In genomic region chr9:96856363-96857286, GRCh38 we compare ENCODE assay signal across 8 cellular contexts.
DNase-seq lines count a peak whose midpoint lies in the region; ATAC-seq, FAIRE-seq and TF ChIP-seq lines count a peak whose summit lies in the region.

No MANE protein-coding gene starts in this region.

- no peak overlapping the region for H3K4me3 ChIP-seq in DND-41 (ENCODE audit: low read depth in 1 of 2, low read length in 2 of 2)
- H3K4me3 ChIP-seq in astrocyte of the cerebellum (ENCODE audit: low read depth, low read length): no peak overlapping the region

- peaks cover 21% of the 10 kb centered on the region for H3K79me2 ChIP-seq in DND-41 (ENCODE audit: insufficient read depth, low read length)

- H3K9me3 ChIP-seq in DND-41 (ENCODE audit: insufficient read depth, low read length, severe bottlenecking): no peaks in the 10 kb centered on the region

- H2AFZ ChIP-seq in DND-41 (ENCODE audit: low read depth, low read length): no peak overlapping the region

- H3K4me2 ChIP-seq in DND-41 (ENCODE audit: insufficient read depth, low read length): no peak overlapping the region

- FAIRE-seq in H54 (lab: Jason Lieb, UNC): peak; percentile 82

- H3K36me3 ChIP-seq in DND-41 (ENCODE audit: insufficient read depth, low read length): 0 out of 2 replicates have a peak, but pooled peaks cover 5% of the 10 kb centered on the region

- no peak for TF ChIP-seq POLR2A in H54 (IDR thresholded peaks at IDR 0.05; ENCODE audit: low read depth, low read length)

- 0 out of 2 replicates have a peak, but pooled peaks cover 5% of the 10 kb centered on the region for H4K20me1 ChIP-seq in DND-41 (ENCODE audit: insufficient read depth, low read length)

- DNase-seq in DND-41 (peak; percentile 66), H54 (ENCODE audit: insufficient read length, low spot score) (no peak), NCI-H1092 treated with DMSO at 0.1 percent for 48 hours (lab: John Stamatoyannopoulos, UW) (peak; percentile 47), T-helper 1 cell (peak; percentile 38 to 68 (median 58)), astrocyte of the cerebellum (ENCODE audit: low read depth) (peak; percentile 55), hypothalamus (lab: John Stamatoyannopoulos, UW) (peak in 36 of 51 donors; percentile 7 to 79 (median 44))
- DNase-seq in stimulated activated CD4-positive, alpha-beta T cell treated with anti-CD3 and anti-CD28 coated beads, Interleukin-12 subunit alpha, Interleukin-12 subunit beta, amount 100 ng/mL, for 24 hours (ENCODE audit: low read depth in 2 of 2): peak; percentile 33 to 56

- H3K4me1 ChIP-seq in DND-41 (ENCODE audit: insufficient read depth, low read length): peaks cover 30% of the 10 kb centered on the region

- in situ Hi-C loops in astrocyte of the cerebellum (cut with HindIII; ENCODE audit: low sequenced_read_pairs): no loop called here

- no peaks in the 10 kb centered on the region for H3K27me3 ChIP-seq in DND-41 (ENCODE audit: insufficient read depth, low read length, poor library complexity)

- TF ChIP-seq CTCF in DND-41 (IDR thresholded peaks at IDR 0.05; ENCODE audit: borderline replicate concordance, extremely low read depth, low read length, poor library complexity, severe bottlenecking): peak; percentile 88
- peak; percentile 93 for TF ChIP-seq CTCF in astrocyte of the cerebellum (IDR thresholded peaks at IDR 0.05; ENCODE audit: low read depth, low read length, missing control alignments)

- no peak overlapping the region for H3K9ac ChIP-seq in DND-41 (ENCODE audit: low read depth, low read length)

- ATAC-seq in DND-41 (ENCODE audit: insufficient read depth, low read depth) (peak; percentile 75), GM19452 (IDR thresholded peaks at IDR 0.05; ENCODE audit: unreplicated experiment) (no peak)

- no peak overlapping the region for H3K27ac ChIP-seq in DND-41 (ENCODE audit: low read length)
